Comparison of ENCODE assay signal across 19 cellular contexts in genomic region chr20:1267809-1268374, GRCh38. TPM values are rescaled to one million over a fixed set of nuclear protein-coding genes. Genes with fewer than 3 reads are reported as not detected.
DNase-seq lines count a peak whose midpoint lies in the region; ATAC-seq, FAIRE-seq and TF ChIP-seq lines count a peak whose summit lies in the region.
"Had no signal": no experiment of that assay in that cellular context is flagged by ENCODE, and none has a peak within 500 bp of the region (broad histone marks: within the 10 kb centered on the region; RNA-seq: fewer than 3 reads in every experiment).

No MANE protein-coding gene starts in this region.

- H3K9ac ChIP-seq in HepG2 (ENCODE audit: insufficient read depth, low read depth, low read length) (no peak overlapping the region), mesenchymal stem cell (ENCODE audit: low read length) (no peak overlapping the region), Karpas-422 (ENCODE audit: low read length) (no peak overlapping the region)

- no peak overlapping the region for H2AK5ac ChIP-seq in mesenchymal stem cell (ENCODE audit: low read length, severe bottlenecking)

- H3K4me1 Mint-ChIP-seq in activated naive CD8-positive, alpha-beta T cell treated with anti-CD3 and anti-CD28 coated beads for 36 hours = peaks cover 42% of the 10 kb centered on the region

- no peak overlapping the region for H3K4me2 ChIP-seq in HepG2 (ENCODE audit: low read depth, low read length)
- H3K4me2 ChIP-seq in mesenchymal stem cell (ENCODE audit: low read length, poor library complexity, severe bottlenecking) = no peak overlapping the region
- H3K4me2 ChIP-seq in Karpas-422 (ENCODE audit: low read depth, low read length, poor library complexity, severe bottlenecking) = no peak overlapping the region

- H3K79me2 ChIP-seq in HepG2 (ENCODE audit: insufficient read depth, low read length) = no peaks in the 10 kb centered on the region
- H3K79me2 ChIP-seq in Karpas-422 (ENCODE audit: low read length) = no peaks in the 10 kb centered on the region

- H2AFZ ChIP-seq in HepG2 (ENCODE audit: low read length) (no peak overlapping the region), mesenchymal stem cell (ENCODE audit: low read depth, low read length) (no peak overlapping the region), Karpas-422 (ENCODE audit: low read length) (no peak overlapping the region)

- H3K36me3 ChIP-seq in HepG2 (replicated peaks in 1 of 2; ENCODE audit: control insufficient read depth in 1 of 2, insufficient read depth in 2 of 2, low read length in 2 of 2) (no peaks in the 10 kb centered on the region), right lobe of liver (no peaks in the 10 kb centered on the region), mesenchymal stem cell (ENCODE audit: control insufficient read depth in 1 of 2, insufficient read depth in 2 of 2, low read depth in 1 of 2, low read length in 2 of 2) (peaks cover 8 to 20% of the 10 kb centered on the region in 2 experiments), Karpas-422 (ENCODE audit: insufficient read depth, low read length) (no peaks in the 10 kb centered on the region)
- H3K36me3 ChIP-seq: uterus had no signal

- peaks cover 6% of the 10 kb centered on the region for H3K36me3 Mint-ChIP-seq in activated naive CD8-positive, alpha-beta T cell treated with anti-CD3 and anti-CD28 coated beads for 36 hours

- H3K4me3 ChIP-seq in HepG2 (replicated peaks in 1 of 3; ENCODE audit: insufficient read depth in 1 of 3, low read depth in 2 of 3, low read length in 3 of 3) (no peak overlapping the region), right lobe of liver (no peak overlapping the region), mesenchymal stem cell (ENCODE audit: insufficient read depth in 1 of 2, low read depth in 1 of 2, low read length in 2 of 2) (peak overlapping the region in 1 of 2 experiments; percentile 84), Karpas-422 (ENCODE audit: low read length) (no peak overlapping the region)
- H3K4me3 ChIP-seq: uterus had no signal

- POLR2A ChIA-PET in HepG2 (lab: Yijun Ruan, JAX) = no interaction called here

- H3K4me1 ChIP-seq in HepG2 (ENCODE audit: insufficient read depth, low read length) (no peaks in the 10 kb centered on the region; the same call in 1 of the 2 replicates), right lobe of liver (peaks cover 0 to 5% (median 0%) of the 10 kb centered on the region in 4 donors), mesenchymal stem cell (ENCODE audit: control insufficient read depth, insufficient read depth, low read depth, low read length) (peaks cover 13% of the 10 kb centered on the region), Karpas-422 (ENCODE audit: low read length) (peaks cover 14% of the 10 kb centered on the region)

- H3K27ac ChIP-seq in HepG2 (ENCODE audit: extremely low read length, insufficient read depth, low read length) = no peak overlapping the region
- no peak overlapping the region for H3K27ac ChIP-seq in right lobe of liver
- no peak overlapping the region for H3K27ac ChIP-seq in mesenchymal stem cell (ENCODE audit: low read length, poor library complexity, severe bottlenecking)
- H3K27ac ChIP-seq in Karpas-422 (ENCODE audit: low read length) = no peak overlapping the region
- H3K27ac ChIP-seq: RWPE1, VCaP had no signal

- TF ChIP-seq EP300 in HepG2 (IDR thresholded peaks at IDR 0.05; ENCODE audit: low read depth in 2 of 2, low read length in 2 of 2) = no peak
- no peak for TF ChIP-seq EP300 in HepG2 (CRISPR knock-in tag; IDR thresholded peaks at IDR 0.05; ENCODE audit: borderline replicate concordance)

- TF ChIP-seq RAD21 in HepG2 (CRISPR knock-in tag; IDR thresholded peaks at IDR 0.05) = no peak

- H4K91ac ChIP-seq in mesenchymal stem cell (ENCODE audit: low read length) = no peak overlapping the region

- CTCF ChIA-PET in HepG2 (lab: Yijun Ruan, JAX; ENCODE audit: low intra/inter-chr PET ratio, low total read pairs) = no interaction called here

- H3K27ac Mint-ChIP-seq in activated naive CD8-positive, alpha-beta T cell treated with anti-CD3 and anti-CD28 coated beads for 36 hours = peak overlapping the region; percentile 28

- no peak for TF ChIP-seq CTCF in HepG2 (CRISPR knock-in tag; IDR thresholded peaks at IDR 0.05)
- TF ChIP-seq CTCF in right lobe of liver (IDR thresholded peaks at IDR 0.05) = no peak

- H3K23ac ChIP-seq in mesenchymal stem cell (ENCODE audit: low read length in 2 of 2) = no peak overlapping the region

- in situ Hi-C loops in HepG2 (cut with HindIII; ENCODE audit: extremely low pct_ligation_motif_present, low pct_unique_long_range_greater_than_20kb) = no loop called here

- H3K27me3 Mint-ChIP-seq in activated naive CD8-positive, alpha-beta T cell treated with anti-CD3 and anti-CD28 coated beads for 36 hours = no peaks in the 10 kb centered on the region

- no peaks in the 10 kb centered on the region for H3K9me3 ChIP-seq in HepG2 (ENCODE audit: low read length)
- H3K9me3 ChIP-seq in right lobe of liver = no peaks in the 10 kb centered on the region
- no peaks in the 10 kb centered on the region for H3K9me3 ChIP-seq in mesenchymal stem cell (ENCODE audit: control insufficient read depth, low read length)
- no peaks in the 10 kb centered on the region for H3K9me3 ChIP-seq in Karpas-422 (ENCODE audit: low read length)
- H3K9me3 ChIP-seq: uterus had no signal

- no peak overlapping the region for H3K4ac ChIP-seq in mesenchymal stem cell (ENCODE audit: low read depth in 1 of 2, low read length in 2 of 2)

- TF ChIP-seq POLR2A in HepG2 (IDR thresholded peaks at IDR 0.05; ENCODE audit: insufficient read depth in 1 of 2, low read depth in 2 of 2, low read length in 2 of 2) (no peak), right lobe of liver (IDR thresholded peaks at IDR 0.05) (no peak)

- H3K18ac ChIP-seq in mesenchymal stem cell (ENCODE audit: low read depth in 1 of 2, low read length in 2 of 2) = no peak overlapping the region

- FAIRE-seq in HepG2 (lab: Jason Lieb, UNC) = no peak
- FAIRE-seq: small intestine had no signal

- H2BK120ac ChIP-seq in mesenchymal stem cell (ENCODE audit: low read depth, low read length) = no peak overlapping the region

- no peak overlapping the region for H3K14ac ChIP-seq in mesenchymal stem cell (ENCODE audit: low read length in 2 of 2)

- WGBS in HepG2 (ENCODE audit: low lambda C conversion rate) = 50% methylated on average over 3 of the region's 3 CpGs
- WGBS in right lobe of liver (ENCODE audit: insufficient coverage, low coverage, low lambda C conversion rate, missing lambda C conversion rate) = 80% methylated on average over 1 of the region's 3 CpGs
- 92% methylated on average over 2 of the region's 3 CpGs for WGBS in mesenchymal stem cell

- H2BK12ac ChIP-seq in mesenchymal stem cell (ENCODE audit: low read length in 2 of 2) = no peak overlapping the region

- H2BK5ac ChIP-seq in mesenchymal stem cell (ENCODE audit: low read depth, low read length, poor library complexity, severe bottlenecking) = no peak overlapping the region

- BruUV-seq in HepG2 (replicated peaks; lab: Mats Ljungman, UMichigan) = no TSS peak

- no peaks in the 10 kb centered on the region for H3K9me2 ChIP-seq in Karpas-422 (replicated peaks; ENCODE audit: insufficient read depth, low read length)

- intact Hi-C loops in HepG2 (cut with micrococcal nuclease; ENCODE audit: unreplicated experiment) (no loop called here), right lobe of liver (cut with DNase I) (no loop called here)

- H4K20me1 ChIP-seq in HepG2 (ENCODE audit: insufficient read depth, low read length) (no peaks in the 10 kb centered on the region), Karpas-422 (ENCODE audit: insufficient read depth, low read depth, low read length) (no peaks in the 10 kb centered on the region)

- H2BK15ac ChIP-seq in mesenchymal stem cell (ENCODE audit: low read depth, poor library complexity, severe bottlenecking) = peak overlapping the region; percentile 68

- ATAC-seq in HepG2 = no peak
- no peak for ATAC-seq in right lobe of liver
- ATAC-seq in GM21360 (IDR thresholded peaks at IDR 0.05; ENCODE audit: unreplicated experiment) = no peak

- no peak for DNase-seq in HepG2 (ENCODE audit: low spot score)
- DNase-seq in right lobe of liver = no peak
- DNase-seq in activated naive CD8-positive, alpha-beta T cell treated with anti-CD3 and anti-CD28 coated beads for 36 hours = no peak
- peak; percentile 18 for DNase-seq in mesenchymal stem cell
- DNase-seq in NCI-H345 treated with DMSO at 0.1 percent for 48 hours (lab: John Stamatoyannopoulos, UW; ENCODE audit: unreplicated experiment) = no peak
- DNase-seq in pons (ENCODE audit: low spot score) = no peak
- no peak for DNase-seq in Karpas-422
- DNase-seq: foreskin melanocyte; KG1; NCI-H2029 treated with DMSO at 0.1 percent for 48 hours; NCI-H510A treated with DMSO at 0.1 percent for 48 hours; small intestine; stimulated activated CD4-positive, alpha-beta T cell treated with anti-CD3 and anti-CD28 coated beads, Interleukin-4, amount 100 ng/mL, for 24 hours; SW 1271; uterus had no signal

- no peak overlapping the region for H4K8ac ChIP-seq in mesenchymal stem cell (ENCODE audit: low read length)

- peaks cover 2% of the 10 kb centered on the region for H3K9me3 Mint-ChIP-seq in activated naive CD8-positive, alpha-beta T cell treated with anti-CD3 and anti-CD28 coated beads for 36 hours

- no peak overlapping the region for H3K4me3 Mint-ChIP-seq in activated naive CD8-positive, alpha-beta T cell treated with anti-CD3 and anti-CD28 coated beads for 36 hours

- H3K27me3 ChIP-seq in HepG2 (ENCODE audit: control insufficient read depth in 1 of 2, insufficient read depth in 2 of 2, low read length in 2 of 2) (peaks cover 17 to 47% of the 10 kb centered on the region in 2 experiments), right lobe of liver (no peaks in the 10 kb centered on the region), mesenchymal stem cell (ENCODE audit: control insufficient read depth in 1 of 2, insufficient read depth in 1 of 2, low read length in 2 of 2) (no peaks in the 10 kb centered on the region), Karpas-422 (ENCODE audit: low read length) (no peaks in the 10 kb centered on the region)
- H3K27me3 ChIP-seq: uterus had no signal

- peaks cover 36% of the 10 kb centered on the region for H3K79me1 ChIP-seq in mesenchymal stem cell (replicated peaks; ENCODE audit: low read length, poor library complexity, severe bottlenecking)

RNA-seq across cellular contexts. Expression of gene SNPH, which starts 1.8 kb away (rescaled TPM):
- total RNA-seq in HepG2 (2016; rRNA removed; fragmentation: Illumina TruSeq; extraction: Trizol) (0.09 TPM in 1 of 2 replicates, not detected in the other), right lobe of liver (under 1 TPM; 0.11 to 0.61 (median 0.12) TPM)
- not detected in 2 replicates for total RNA-seq in HepG2 (2016; cell fraction: cytosol; rRNA removed; fragmentation: Illumina TruSeq; extraction: Trizol; ENCODE audit: low read depth)
- 0.04 TPM in 1 of 2 replicates, not detected in the other for total RNA-seq in HepG2 (2016; cell fraction: insoluble cytoplasmic fraction; rRNA removed; fragmentation: Illumina TruSeq; extraction: Trizol)
- total RNA-seq in HepG2 (2016; cell fraction: membrane; rRNA removed; fragmentation: Illumina TruSeq; extraction: Trizol) = 0.03 TPM in 1 of 2 replicates, not detected in the other
- 0.06 TPM in 2 replicates for total RNA-seq in HepG2 (2016; cell fraction: nucleus; rRNA removed; fragmentation: Illumina TruSeq; extraction: Trizol)
- not detected in 2 replicates for polyA plus RNA-seq in HepG2 (2011; rRNA removed)
- polyA plus RNA-seq in HepG2 (2011; cell fraction: cytosol; rRNA removed) = not detected in 2 replicates
- polyA plus RNA-seq in HepG2 (2011; cell fraction: nucleus; rRNA removed) = 0.02 TPM in 1 of 2 replicates, not detected in the other
- not detected in 2 replicates for polyA plus RNA-seq in HepG2 (2012)
- not detected in 2 replicates for polyA plus RNA-seq in HepG2 (2016; cell fraction: cytosol; fragmentation: Illumina TruSeq; extraction: Trizol; ENCODE audit: low read depth)
- not detected in 2 replicates for polyA plus RNA-seq in HepG2 (2016; cell fraction: insoluble cytoplasmic fraction; fragmentation: Illumina TruSeq; extraction: Trizol; ENCODE audit: low read depth)
- not detected in 2 replicates for polyA plus RNA-seq in HepG2 (2016; cell fraction: membrane; fragmentation: Illumina TruSeq; extraction: Trizol; ENCODE audit: low read depth)
- polyA plus RNA-seq in HepG2 (2016; cell fraction: nucleus; fragmentation: Illumina TruSeq; extraction: Trizol; ENCODE audit: insufficient read depth, low read depth) = 0.12 TPM in 1 of 2 replicates, not detected in the other
- 0.02 and 0.10 TPM in 2 replicates for polyA minus RNA-seq in HepG2 (2011; rRNA and poly(A)+ RNA removed; ENCODE audit: low replicate concordance)
- polyA minus RNA-seq in HepG2 (2011; cell fraction: cytosol; rRNA and poly(A)+ RNA removed) = not detected in 2 replicates
- not detected in 2 replicates for polyA minus RNA-seq in HepG2 (2011; cell fraction: nucleus; rRNA and poly(A)+ RNA removed)
- total RNA-seq in activated naive CD8-positive, alpha-beta T cell treated with anti-CD3 and anti-CD28 coated beads for 36 hours = 1 to 10 TPM; 3.2 to 3.6 TPM
- 10.0 TPM for polyA plus RNA-seq in mesenchymal stem cell (2013, experiment 1 of 2)
- polyA plus RNA-seq in mesenchymal stem cell (2013, experiment 2 of 2) = 9.5 TPM
- total RNA-seq in Karpas-422 (2014; rRNA removed; shearing (Covaris generic); ENCODE audit: low replicate concordance) = 0.93 and 1.4 TPM in 2 replicates

RNA-seq across cellular contexts. Expression of gene RAD21L1, which starts 42.0 kb away (rescaled TPM):
- not detected in 2 replicates for total RNA-seq in HepG2 (2016; rRNA removed; fragmentation: Illumina TruSeq; extraction: Trizol)
- not detected in 2 replicates for total RNA-seq in HepG2 (2016; cell fraction: cytosol; rRNA removed; fragmentation: Illumina TruSeq; extraction: Trizol; ENCODE audit: low read depth)
- total RNA-seq in HepG2 (2016; cell fraction: insoluble cytoplasmic fraction; rRNA removed; fragmentation: Illumina TruSeq; extraction: Trizol) = not detected in 2 replicates
- total RNA-seq in HepG2 (2016; cell fraction: membrane; rRNA removed; fragmentation: Illumina TruSeq; extraction: Trizol) = not detected in 2 replicates
- not detected in 2 replicates for total RNA-seq in HepG2 (2016; cell fraction: nucleus; rRNA removed; fragmentation: Illumina TruSeq; extraction: Trizol)
- polyA plus RNA-seq in HepG2 (2011; rRNA removed) = not detected in 2 replicates
- polyA plus RNA-seq in HepG2 (2011; cell fraction: cytosol; rRNA removed) = not detected in 2 replicates
- not detected in 2 replicates for polyA plus RNA-seq in HepG2 (2011; cell fraction: nucleus; rRNA removed)
- polyA plus RNA-seq in HepG2 (2012) = not detected in 2 replicates
- polyA plus RNA-seq in HepG2 (2016; cell fraction: cytosol; fragmentation: Illumina TruSeq; extraction: Trizol; ENCODE audit: low read depth) = not detected in 2 replicates
- not detected in 2 replicates for polyA plus RNA-seq in HepG2 (2016; cell fraction: insoluble cytoplasmic fraction; fragmentation: Illumina TruSeq; extraction: Trizol; ENCODE audit: low read depth)
- polyA plus RNA-seq in HepG2 (2016; cell fraction: membrane; fragmentation: Illumina TruSeq; extraction: Trizol; ENCODE audit: low read depth) = not detected in 2 replicates
- not detected in 2 replicates for polyA plus RNA-seq in HepG2 (2016; cell fraction: nucleus; fragmentation: Illumina TruSeq; extraction: Trizol; ENCODE audit: insufficient read depth, low read depth)
- not detected in 2 replicates for polyA minus RNA-seq in HepG2 (2011; rRNA and poly(A)+ RNA removed; ENCODE audit: low replicate concordance)
- not detected in 2 replicates for polyA minus RNA-seq in HepG2 (2011; cell fraction: cytosol; rRNA and poly(A)+ RNA removed)
- polyA minus RNA-seq in HepG2 (2011; cell fraction: nucleus; rRNA and poly(A)+ RNA removed) = not detected in 2 replicates
- not detected for total RNA-seq in right lobe of liver
- total RNA-seq in activated naive CD8-positive, alpha-beta T cell treated with anti-CD3 and anti-CD28 coated beads for 36 hours = not detected
- 0.23 TPM for polyA plus RNA-seq in mesenchymal stem cell (2013, experiment 1 of 2)
- 0.29 TPM for polyA plus RNA-seq in mesenchymal stem cell (2013, experiment 2 of 2)
- total RNA-seq in Karpas-422 (2014; rRNA removed; shearing (Covaris generic); ENCODE audit: low replicate concordance) = not detected in 2 replicates
- total RNA-seq: posterior vena cava, uterus had no signal
- polyA plus RNA-seq: small intestine had no signal
